In genomic region chr7:50648570-50649169, GRCh38 we compare ENCODE assay signal across 18 cellular contexts.
"Had no signal": no experiment of that assay in that cellular context is flagged by ENCODE, and none has a peak within 500 bp of the region (broad histone marks: within the 10 kb centered on the region; RNA-seq: fewer than 3 reads in every experiment).

No MANE protein-coding gene starts in this region.

- H3K27ac ChIP-seq: epithelial cell of prostate, hepatocyte, ovary, psoas muscle, sigmoid colon, thyroid gland, WERI-Rb-1 had no signal

- H3K36me3 ChIP-seq: ovary, sigmoid colon, thyroid gland, WERI-Rb-1 had no signal

- H3K9me3 ChIP-seq: ovary, psoas muscle, sigmoid colon, thyroid gland had no signal

- ATAC-seq: activated CD8-positive, alpha-beta memory T cell treated with anti-CD3 and anti-CD28 coated beads, Interleukin-2, amount 10 ng/mL, durations not matched to agents 7 days and 5 days; activated T-helper 17 cell treated with anti-CD3 and anti-CD28 coated beads, Interleukin-2, amount 50 U/mL, for 72 hours; left colon; psoas muscle had no signal

- H3K27me3 ChIP-seq: hepatocyte, ovary, sigmoid colon, thyroid gland had no signal

- H3K4me3 ChIP-seq: hepatocyte, ovary, psoas muscle, sigmoid colon, thyroid gland had no signal

- DNase-seq: activated CD4-positive, alpha-beta T cell treated with anti-CD3 and anti-CD28 coated beads, Interleukin-2, amount 50 U/mL, for 4 hours; activated CD8-positive, alpha-beta memory T cell treated with anti-CD3 and anti-CD28 coated beads, Interleukin-2, amount 10 ng/mL, durations not matched to agents 7 days and 5 days; activated naive CD4-positive, alpha-beta T cell; activated naive CD8-positive, alpha-beta T cell treated with anti-CD3 and anti-CD28 coated beads for 36 hours; activated T-cell treated with anti-CD3 and anti-CD28 coated beads, Interleukin-2, amount 50 U/mL, for 1 hour; amniotic stem cell; foreskin fibroblast; left colon; psoas muscle; sigmoid colon; stimulated activated naive CD4-positive, alpha-beta T cell; SW 1271; thyroid gland; WERI-Rb-1 had no signal
